Comparison of ENCODE assay signal across 19 cellular contexts in the genomic region with DNA sequence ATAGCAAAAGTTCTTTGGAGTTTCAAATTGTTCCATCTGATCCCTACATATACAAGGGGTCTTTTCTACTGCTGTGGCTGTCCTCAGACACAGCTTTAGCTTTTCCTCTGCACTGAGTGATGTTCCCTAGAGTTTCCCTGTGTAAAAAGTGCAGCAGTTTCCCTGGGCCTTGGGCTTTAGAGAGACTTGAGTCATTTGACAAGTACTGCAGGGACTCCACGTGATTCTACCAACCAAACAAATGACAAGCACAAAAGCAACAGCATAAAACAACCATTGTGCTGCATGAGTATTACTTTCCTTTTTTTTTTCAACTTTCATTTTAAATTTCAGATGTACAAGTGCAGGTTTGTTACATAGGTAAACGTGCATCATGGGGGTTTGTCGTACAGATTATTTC.
"Had no signal": no experiment of that assay in that cellular context is flagged by ENCODE, and none has a peak within 500 bp of the region (broad histone marks: within the 10 kb centered on the region; RNA-seq: fewer than 3 reads in every experiment).

No MANE protein-coding gene starts in this region.

- H3K4me1 ChIP-seq: gastrocnemius medialis, left ventricle myocardium inferior, lower lobe of right lung, uterus had no signal

- H3K36me3 ChIP-seq: gastrocnemius medialis, left ventricle myocardium inferior, lower lobe of right lung, stomach, uterus had no signal

- ATAC-seq: esophagus mucosa; gastrocnemius medialis; left cardiac atrium; lower lobe of right lung; mucosa of descending colon; naive thymus-derived CD8-positive, alpha-beta T cell; right cardiac atrium had no signal

- H3K36me3 Mint-ChIP-seq: immature natural killer cell; naive thymus-derived CD8-positive, alpha-beta T cell; type B pancreatic cell had no signal

- H3K4me3 ChIP-seq: gastrocnemius medialis, left ventricle myocardium inferior, lower lobe of right lung, mucosa of descending colon, stomach, uterus had no signal

- H3K27me3 ChIP-seq: gastrocnemius medialis, stomach, uterus had no signal

- H3K27ac ChIP-seq: gastrocnemius medialis, left ventricle myocardium inferior, lower lobe of right lung, stomach, uterus had no signal

- FAIRE-seq: endometrium, keratinocyte, small intestine had no signal

- H3K9me3 ChIP-seq: gastrocnemius medialis, left ventricle myocardium inferior, lower lobe of right lung, mucosa of descending colon, stomach, uterus had no signal

- H3K4me1 Mint-ChIP-seq: immature natural killer cell had no signal

- H3K4me3 Mint-ChIP-seq: immature natural killer cell; naive thymus-derived CD8-positive, alpha-beta T cell; type B pancreatic cell had no signal

- H3K27ac Mint-ChIP-seq: immature natural killer cell; naive thymus-derived CD8-positive, alpha-beta T cell; type B pancreatic cell had no signal

- DNase-seq: cortex of kidney; effector memory CD4-positive, alpha-beta T cell; gastrocnemius medialis; immature natural killer cell; left cardiac atrium; left ventricle myocardium inferior; lower lobe of right lung; mucosa of descending colon; naive thymus-derived CD8-positive, alpha-beta T cell; right cardiac atrium; small intestine; stimulated activated CD4-positive, alpha-beta T cell treated with anti-CD3 and anti-CD28 coated beads, Interleukin-12 subunit alpha, Interleukin-12 subunit beta, amount 100 ng/mL, for 4 hours; stimulated activated naive CD4-positive, alpha-beta T cell; stomach; uterus had no signal
